In genomic region chr2:134408791-134409190, GRCh38 we compare ENCODE assay signal across 19 cellular contexts.
DNase-seq lines count a peak whose midpoint lies in the region; ATAC-seq and TF ChIP-seq lines count a peak whose summit lies in the region.
"Had no signal": no experiment of that assay in that cellular context is flagged by ENCODE, and none has a peak within 500 bp of the region (broad histone marks: within the 10 kb centered on the region; RNA-seq: fewer than 3 reads in every experiment).

No MANE protein-coding gene starts in this region.

- H3K9ac ChIP-seq in fibroblast of lung (ENCODE audit: insufficient read depth, low read length), result no peak overlapping the region

- no peaks in the 10 kb centered on the region for H3K9me3 ChIP-seq in fibroblast of lung (ENCODE audit: control insufficient read depth, insufficient read depth, low read depth, low read length)
- H3K9me3 ChIP-seq: colonic mucosa, psoas muscle had no signal

- no peak overlapping the region for H3K4me3 Mint-ChIP-seq in stimulated activated memory B cell treated with anti-CD40 and anti-IgM and Interleukin-4, amounts not matched to agents 10 μg/mL and 1 μg/mL and 100 μg/mL, for 72 hours
- H3K4me3 Mint-ChIP-seq: CD14-positive monocyte; natural killer cell; T-helper 1 cell treated with Interleukin-12 subunit alpha and Interleukin-12 subunit beta and Interleukin-4 antibody, amounts not matched to agents 30 μg/mL and 1 μg/mL, for 36 hours had no signal

- H3K4me1 ChIP-seq in fibroblast of lung (ENCODE audit: control insufficient read depth, extremely low read depth, insufficient read depth, low read length), result peaks cover 65% of the 10 kb centered on the region
- H3K4me1 ChIP-seq: psoas muscle had no signal

- H3K27ac ChIP-seq in fibroblast of lung (ENCODE audit: insufficient read depth, low read length), result peak overlapping the region; percentile 77
- H3K27ac ChIP-seq: colonic mucosa, hepatocyte, psoas muscle had no signal

- no peak overlapping the region for H2AFZ ChIP-seq in fibroblast of lung (ENCODE audit: low read length)
- H2AFZ ChIP-seq: hepatocyte had no signal

- H3K27ac Mint-ChIP-seq in stimulated activated memory B cell treated with anti-CD40 and anti-IgM and Interleukin-4, amounts not matched to agents 10 μg/mL and 1 μg/mL and 100 μg/mL, for 72 hours, result peak overlapping the region; percentile 23
- H3K27ac Mint-ChIP-seq: CD14-positive monocyte; natural killer cell; T-helper 1 cell treated with Interleukin-12 subunit alpha and Interleukin-12 subunit beta and Interleukin-4 antibody, amounts not matched to agents 30 μg/mL and 1 μg/mL, for 36 hours had no signal

- no peak overlapping the region for H3K4me2 ChIP-seq in fibroblast of lung (ENCODE audit: extremely low read depth, insufficient read depth, low read length)
- H3K4me2 ChIP-seq: hepatocyte had no signal

- H3K4me1 Mint-ChIP-seq in stimulated activated memory B cell treated with anti-CD40 and anti-IgM and Interleukin-4, amounts not matched to agents 10 μg/mL and 1 μg/mL and 100 μg/mL, for 72 hours, result peaks cover 56% of the 10 kb centered on the region

- H4K20me1 ChIP-seq in fibroblast of lung (ENCODE audit: control insufficient read depth, extremely low read depth, insufficient read depth, low read length), result no peaks in the 10 kb centered on the region

- H3K9me3 Mint-ChIP-seq in stimulated activated memory B cell treated with anti-CD40 and anti-IgM and Interleukin-4, amounts not matched to agents 10 μg/mL and 1 μg/mL and 100 μg/mL, for 72 hours, result no peaks in the 10 kb centered on the region
- H3K9me3 Mint-ChIP-seq: CD14-positive monocyte; natural killer cell; T-helper 1 cell treated with Interleukin-12 subunit alpha and Interleukin-12 subunit beta and Interleukin-4 antibody, amounts not matched to agents 30 μg/mL and 1 μg/mL, for 36 hours had no signal

- H3K27me3 Mint-ChIP-seq in stimulated activated memory B cell treated with anti-CD40 and anti-IgM and Interleukin-4, amounts not matched to agents 10 μg/mL and 1 μg/mL and 100 μg/mL, for 72 hours, result no peaks in the 10 kb centered on the region

- TF ChIP-seq CTCF in fibroblast of lung (conservative IDR thresholded peaks at IDR 0.05 in 1 of 2, IDR thresholded peaks at IDR 0.05 in 1 of 2; ENCODE audit: low read depth in 1 of 2, low read length in 2 of 2), result no peak

- no peaks in the 10 kb centered on the region for H3K79me2 ChIP-seq in fibroblast of lung (ENCODE audit: control insufficient read depth, insufficient read depth, low read length)
- H3K79me2 ChIP-seq: hepatocyte had no signal

- DNase-seq in HCEC 1CT (peak; percentile 74), RPMI7951 (ENCODE audit: low read depth) (peak; percentile 35), fibroblast of lung (ENCODE audit: low read depth in 2 of 2) (peak; percentile 52 to 71), SIG-M5 (lab: John Stamatoyannopoulos, UW) (no peak), foreskin melanocyte (no peak)
- DNase-seq: activated CD4-positive, CD25-positive, alpha-beta regulatory T cell treated with anti-CD3 and anti-CD28 coated beads, Interleukin-2, amount 50 U/mL, for 72 hours; activated effector memory CD4-positive, alpha-beta T cell treated with Interleukin-2 at 50 U/mL for 16 hours; colonic mucosa; erythroblast; left colon; natural killer cell; NCI-H2081; psoas muscle; stimulated activated CD4-positive, alpha-beta T cell treated with anti-CD3 and anti-CD28 coated beads, Interleukin-15, amount 100 ng/mL, for 24 hours had no signal

- H3K36me3 ChIP-seq in fibroblast of lung (ENCODE audit: control insufficient read depth, insufficient read depth, low read length), result peaks cover 4% of the 10 kb centered on the region
- H3K36me3 ChIP-seq: colonic mucosa had no signal

- ATAC-seq in stimulated activated memory B cell treated with anti-CD40 and anti-IgM and Interleukin-4, amounts not matched to agents 10 μg/mL and 1 μg/mL and 100 μg/mL, for 72 hours, result no peak
- no peak for ATAC-seq in GM18858 (IDR thresholded peaks at IDR 0.05; ENCODE audit: unreplicated experiment)
- ATAC-seq: left colon, natural killer cell had no signal

- H3K4me3 ChIP-seq in fibroblast of lung (replicated peaks in 1 of 4; ENCODE audit: control extremely low read depth in 1 of 4, insufficient read depth in 1 of 4, low read depth in 3 of 4, low read length in 4 of 4), result no peak overlapping the region
- H3K4me3 ChIP-seq: colonic mucosa, hepatocyte, psoas muscle had no signal

- no peaks in the 10 kb centered on the region for H3K27me3 ChIP-seq in fibroblast of lung (ENCODE audit: control insufficient read depth, insufficient read depth, low read length)
- H3K27me3 ChIP-seq: colonic mucosa, hepatocyte had no signal

- H3K36me3 Mint-ChIP-seq in stimulated activated memory B cell treated with anti-CD40 and anti-IgM and Interleukin-4, amounts not matched to agents 10 μg/mL and 1 μg/mL and 100 μg/mL, for 72 hours, result peaks cover 28% of the 10 kb centered on the region

Comparison
In these comparisons a context has a peak if more than half of its experiments do, and no peak if none do; other contexts are left out.
1. DNase-seq: peak in HCEC 1CT (single experiment), RPMI7951 (single experiment) and fibroblast of lung (2 of 2); none in SIG-M5 (single experiment) and foreskin melanocyte (single experiment).